In genomic region chr12:53258541-53259539, GRCh38 we compare ENCODE assay signal across 23 cellular contexts. TPM values are rescaled to one million over a fixed set of nuclear protein-coding genes. Genes with fewer than 3 reads are reported as not detected.
DNase-seq lines count a peak whose midpoint lies in the region; ATAC-seq and TF ChIP-seq lines count a peak whose summit lies in the region.
"Had no signal": no experiment of that assay in that cellular context is flagged by ENCODE, and none has a peak within 500 bp of the region (broad histone marks: within the 10 kb centered on the region; RNA-seq: fewer than 3 reads in every experiment).

No MANE protein-coding gene starts in this region.

- no peak overlapping the region for H3K27ac ChIP-seq in liver (ENCODE audit: low read depth in 1 of 2, low read length in 2 of 2)
- no peak overlapping the region for H3K27ac ChIP-seq in foreskin keratinocyte
- H3K27ac ChIP-seq: A549, C4-2B, pancreas, SJSA1 had no signal

- H3K9me3 Mint-ChIP-seq in activated T-cell treated with anti-CD3 and anti-CD28 coated beads, Interleukin-2, amount 50 U/mL, for 24 hours, result no peaks in the 10 kb centered on the region
- H3K9me3 Mint-ChIP-seq in activated B cell treated with CpG ODN at 0.5 μM for 24 hours, result no peaks in the 10 kb centered on the region
- H3K9me3 Mint-ChIP-seq in stimulated activated naive B cell treated with anti-CD40 and anti-IgM and Interleukin-4, amounts not matched to agents 10 μg/mL and 1 μg/mL and 100 μg/mL, for 72 hours, result no peaks in the 10 kb centered on the region
- H3K9me3 Mint-ChIP-seq: H9 had no signal

- peak overlapping the region; percentile 55 for H3K27ac Mint-ChIP-seq in activated T-cell treated with anti-CD3 and anti-CD28 coated beads, Interleukin-2, amount 50 U/mL, for 24 hours
- peak overlapping the region; percentile 77 for H3K27ac Mint-ChIP-seq in activated B cell treated with CpG ODN at 0.5 μM for 24 hours
- H3K27ac Mint-ChIP-seq in stimulated activated naive B cell treated with anti-CD40 and anti-IgM and Interleukin-4, amounts not matched to agents 10 μg/mL and 1 μg/mL and 100 μg/mL, for 72 hours, result peak overlapping the region; percentile 76
- H3K27ac Mint-ChIP-seq: H9 had no signal

- H3K27me3 ChIP-seq in liver (ENCODE audit: control insufficient read depth in 4 of 4, insufficient read depth in 4 of 4, low read length in 3 of 4) (no peaks in the 10 kb centered on the region), foreskin keratinocyte (no peaks in the 10 kb centered on the region)
- H3K27me3 ChIP-seq: esophagus squamous epithelium, pancreas, SJSA1 had no signal

- POLR2A ChIA-PET in activated B cell treated with CpG ODN at 0.5 μM for 24 hours (lab: Charles Lee), result interaction anchor here (0.5 to 5.6 kb wide), 2 partner anchors 9 to 24 kb away, joined by 3 to 39 read pairs; partner anchors contain the start of gene ESPL1

- intact Hi-C loops in activated B cell treated with CpG ODN at 0.5 μM for 24 hours (cut with micrococcal nuclease), result no loop called here

- no peak overlapping the region for H3K4me3 ChIP-seq in liver (ENCODE audit: low read depth in 1 of 3, low read length in 3 of 3)
- H3K4me3 ChIP-seq: A549, esophagus squamous epithelium, pancreas, SJSA1 had no signal

- ATAC-seq in activated B cell treated with CpG ODN at 0.5 μM for 24 hours (ENCODE audit: low read depth) (no peak), foreskin keratinocyte (no peak)
- ATAC-seq in stimulated activated naive B cell treated with anti-CD40 and anti-IgM and Interleukin-4, amounts not matched to agents 10 μg/mL and 1 μg/mL and 100 μg/mL, for 72 hours (replicated peaks), result no peak
- ATAC-seq: A549, pancreas had no signal

- no peak for TF ChIP-seq RAD21 in liver (IDR thresholded peaks at IDR 0.05)

- no peak for DNase-seq in activated T-cell treated with anti-CD3 and anti-CD28 coated beads, Interleukin-2, amount 50 U/mL, for 24 hours
- DNase-seq in activated T-cell treated with anti-CD3 and anti-CD28 coated beads for 4 hours, result no peak
- DNase-seq in activated B cell treated with CpG ODN at 0.5 μM for 24 hours, result no peak
- DNase-seq in stimulated activated naive B cell treated with anti-CD40 and anti-IgM and Interleukin-4, amounts not matched to agents 10 μg/mL and 1 μg/mL and 100 μg/mL, for 72 hours, result no peak
- no peak for DNase-seq in putamen (ENCODE audit: low spot score)
- DNase-seq in foreskin keratinocyte, result no peak
- DNase-seq in activated CD4-positive, alpha-beta T cell treated with anti-CD3 and anti-CD28 coated beads, Interleukin-2, amount 50 U/mL, for 4 hours, result no peak
- DNase-seq: activated CD8-positive, alpha-beta memory T cell treated with anti-CD3 and anti-CD28 coated beads for 24 hours; caudate nucleus; effector CD4-positive, alpha-beta T cell; esophagus squamous epithelium; H9; NCI-H1417 treated with DMSO at 0.1 percent for 48 hours; NCI-H2171 treated with DMSO at 0.1 percent for 48 hours; NCI-H774; pancreas; stimulated activated CD4-positive, alpha-beta T cell treated with anti-CD3 and anti-CD28 coated beads, Interleukin-1b, Interleukin-23, amount 100 ng/mL, for 48 hours; T-helper 2 cell had no signal

- TF ChIP-seq CTCF in activated B cell treated with CpG ODN at 0.5 μM for 24 hours (IDR thresholded peaks at IDR 0.05) (no peak), liver (IDR thresholded peaks at IDR 0.05; ENCODE audit: low read depth, low read length, missing input control) (no peak), foreskin keratinocyte (conservative IDR thresholded peaks at IDR 0.05) (no peak)

- no peak overlapping the region for H3K9ac ChIP-seq in liver (ENCODE audit: low read depth in 1 of 2, low read length in 2 of 2)

- H3K36me3 ChIP-seq in liver (ENCODE audit: control insufficient read depth in 4 of 4, insufficient read depth in 3 of 4, low read depth in 1 of 4, low read length in 3 of 4), result no peaks in the 10 kb centered on the region
- H3K36me3 ChIP-seq: pancreas had no signal

- 66% methylated on average over 7 of the region's 7 CpGs for WGBS in liver

- no peaks in the 10 kb centered on the region for H3K4me1 ChIP-seq in liver (ENCODE audit: control insufficient read depth in 4 of 4, insufficient read depth in 4 of 4, low read length in 3 of 4)
- no peaks in the 10 kb centered on the region for H3K4me1 ChIP-seq in foreskin keratinocyte
- H3K4me1 ChIP-seq: A549, pancreas, SJSA1 had no signal

- peaks cover 14% of the 10 kb centered on the region for H3K36me3 Mint-ChIP-seq in activated T-cell treated with anti-CD3 and anti-CD28 coated beads, Interleukin-2, amount 50 U/mL, for 24 hours (ENCODE audit: low read depth)
- H3K36me3 Mint-ChIP-seq in activated B cell treated with CpG ODN at 0.5 μM for 24 hours (ENCODE audit: low read depth), result peaks cover 11% of the 10 kb centered on the region
- peaks cover 12 to 26% of the 10 kb centered on the region in 2 donors for H3K36me3 Mint-ChIP-seq in stimulated activated naive B cell treated with anti-CD40 and anti-IgM and Interleukin-4, amounts not matched to agents 10 μg/mL and 1 μg/mL and 100 μg/mL, for 72 hours

- H3K4me1 Mint-ChIP-seq in activated T-cell treated with anti-CD3 and anti-CD28 coated beads, Interleukin-2, amount 50 U/mL, for 24 hours (ENCODE audit: low read depth), result peaks cover 32% of the 10 kb centered on the region
- peaks cover 46% of the 10 kb centered on the region for H3K4me1 Mint-ChIP-seq in activated B cell treated with CpG ODN at 0.5 μM for 24 hours
- peaks cover 28 to 57% of the 10 kb centered on the region in 2 donors for H3K4me1 Mint-ChIP-seq in stimulated activated naive B cell treated with anti-CD40 and anti-IgM and Interleukin-4, amounts not matched to agents 10 μg/mL and 1 μg/mL and 100 μg/mL, for 72 hours
- H3K4me1 Mint-ChIP-seq: H9 had no signal

- no peak overlapping the region for H3K4me3 Mint-ChIP-seq in activated T-cell treated with anti-CD3 and anti-CD28 coated beads, Interleukin-2, amount 50 U/mL, for 24 hours
- no peak overlapping the region for H3K4me3 Mint-ChIP-seq in activated B cell treated with CpG ODN at 0.5 μM for 24 hours
- no peak overlapping the region for H3K4me3 Mint-ChIP-seq in stimulated activated naive B cell treated with anti-CD40 and anti-IgM and Interleukin-4, amounts not matched to agents 10 μg/mL and 1 μg/mL and 100 μg/mL, for 72 hours
- H3K4me3 Mint-ChIP-seq: H9 had no signal

- CTCF ChIA-PET in activated B cell treated with CpG ODN at 0.5 μM for 24 hours (lab: Charles Lee), result no interaction called here

- H3K27me3 Mint-ChIP-seq in activated T-cell treated with anti-CD3 and anti-CD28 coated beads, Interleukin-2, amount 50 U/mL, for 24 hours, result no peaks in the 10 kb centered on the region
- H3K27me3 Mint-ChIP-seq in activated B cell treated with CpG ODN at 0.5 μM for 24 hours, result no peaks in the 10 kb centered on the region
- no peaks in the 10 kb centered on the region for H3K27me3 Mint-ChIP-seq in stimulated activated naive B cell treated with anti-CD40 and anti-IgM and Interleukin-4, amounts not matched to agents 10 μg/mL and 1 μg/mL and 100 μg/mL, for 72 hours

- H3K9me3 ChIP-seq in liver (ENCODE audit: control insufficient read depth in 4 of 4, low read length in 3 of 4), result no peaks in the 10 kb centered on the region
- H3K9me3 ChIP-seq: A549, esophagus squamous epithelium, pancreas, SJSA1 had no signal

TF ChIP-seq in liver, 16 proteins besides CTCF, POLR2A, EP300 and RAD21:
- TF ChIP-seq EGR1 (IDR thresholded peaks at IDR 0.05; ENCODE audit: low read depth in 2 of 2), result no peak
- peak; percentile 53 for TF ChIP-seq NR2F2 (IDR thresholded peaks at IDR 0.05)

RNA-seq across cellular contexts. Expression of gene ESPL1, which starts 9.3 kb away (rescaled TPM):
- total RNA-seq in activated B cell treated with CpG ODN at 0.5 μM for 24 hours, result 6.2 and 8.2 TPM in 2 replicates
- total RNA-seq in liver, result 10 to 100 TPM in 1 of 2 donors, 1 to 10 TPM in 1; 3.4 to 19.3 TPM
- 1 to 10 TPM; 2.8 to 3.9 TPM for polyA plus RNA-seq in liver
- total RNA-seq in foreskin keratinocyte, result 15.0 and 18.7 TPM in 2 replicates
- polyA plus RNA-seq in foreskin keratinocyte, result 6.8 and 8.9 TPM in 2 replicates

RNA-seq across cellular contexts. Expression of gene RARG, which starts 26.8 kb away (rescaled TPM):
- total RNA-seq in activated B cell treated with CpG ODN at 0.5 μM for 24 hours, result 5.5 and 7.5 TPM in 2 replicates
- 1 to 10 TPM; 2.7 to 3.1 TPM for total RNA-seq in liver
- polyA plus RNA-seq in liver, result 1 to 10 TPM; 1.7 to 2.7 TPM
- 32.8 and 33.3 TPM in 2 replicates for total RNA-seq in foreskin keratinocyte
- 26.3 and 29.2 TPM in 2 replicates for polyA plus RNA-seq in foreskin keratinocyte

RNA-seq across cellular contexts. Expression of gene PFDN5, which starts 36.5 kb away (rescaled TPM):
- total RNA-seq in activated B cell treated with CpG ODN at 0.5 μM for 24 hours (486 and 578 TPM in 2 replicates), liver (100 to 1,000 TPM; 118 to 176 TPM), foreskin keratinocyte (413 and 428 TPM in 2 replicates)
- polyA plus RNA-seq in liver (100 to 1,000 TPM; 237 to 245 TPM), foreskin keratinocyte (615 and 639 TPM in 2 replicates)

RNA-seq across cellular contexts. Expression of gene MYG1, which starts 40.7 kb away (rescaled TPM):
- total RNA-seq in activated B cell treated with CpG ODN at 0.5 μM for 24 hours (59.1 and 65.3 TPM in 2 replicates), liver (10 to 100 TPM; 15.0 to 18.8 TPM), foreskin keratinocyte (65.7 and 66.0 TPM in 2 replicates)
- polyA plus RNA-seq in liver (10 to 100 TPM; 19.8 to 28.0 TPM), foreskin keratinocyte (67.4 and 75.2 TPM in 2 replicates)

RNA-seq across cellular contexts. Expression of gene ITGB7, which starts 51.8 kb away (rescaled TPM):
- 137 and 139 TPM in 2 replicates for total RNA-seq in activated B cell treated with CpG ODN at 0.5 μM for 24 hours
- total RNA-seq in liver, result 1 to 10 TPM; 1.7 to 1.8 TPM
- 1 to 10 TPM; 2.4 TPM for polyA plus RNA-seq in liver
- total RNA-seq in foreskin keratinocyte, result 0.14 and 0.32 TPM in 2 replicates
- polyA plus RNA-seq in foreskin keratinocyte, result 0.15 and 0.17 TPM in 2 replicates
- total RNA-seq: glomerular endothelial cell had no signal
